In genomic region chr3:122382888-122383666, GRCh38 we compare ENCODE assay signal across 8 cellular contexts. TPM values are rescaled to one million over a fixed set of nuclear protein-coding genes. Genes with fewer than 3 reads are reported as not detected.
DNase-seq lines count a peak whose midpoint lies in the region; ATAC-seq, FAIRE-seq and TF ChIP-seq lines count a peak whose summit lies in the region.

Gene MIX23 (minus strand): TSS chr3:122383231. CDS start chr3:122383224, 7 bp downstream.

- H3K4me1 ChIP-seq in effector memory CD4-positive, alpha-beta T cell (ENCODE audit: control insufficient read depth, insufficient read depth, low read length, poor library complexity, severe bottlenecking) = peaks cover 11% of the 10 kb centered on the region

- peak within 1 kb of the TSS; percentile 77 for H3K27ac ChIP-seq in effector memory CD4-positive, alpha-beta T cell (ENCODE audit: insufficient read depth, low read length, poor library complexity, severe bottlenecking)

- DNase-seq in BJ (ENCODE audit: low read depth) = no peak
- DNase-seq in HTR-8/SVneo (ENCODE audit: insufficient read length, low spot score) = peak; percentile 84
- peak; percentile 80 for DNase-seq in NOMO-1 treated with DMSO at 0.1 percent for 48 hours (lab: John Stamatoyannopoulos, UW; ENCODE audit: unreplicated experiment)
- DNase-seq in effector memory CD4-positive, alpha-beta T cell = peak; percentile 68 to 79 (median 75)
- peak; percentile 80 to 84 for DNase-seq in lung microvascular endothelial cell (ENCODE audit: low read depth in 2 of 2)
- DNase-seq in stimulated activated CD4-positive, alpha-beta T cell treated with anti-CD3 and anti-CD28 coated beads, TNF-alpha, amount 100 ng/mL, for 48 hours (ENCODE audit: low read depth in 3 of 3) = peak; percentile 77 to 81 (median 78)

- H3K36me3 ChIP-seq in BJ (ENCODE audit: control insufficient read depth, insufficient read depth, low read length) = no peaks in the 10 kb centered on the region
- H3K36me3 ChIP-seq in effector memory CD4-positive, alpha-beta T cell (ENCODE audit: control insufficient read depth, insufficient read depth, low read length) = no peaks in the 10 kb centered on the region

- POLR2A ChIA-PET in BJ (lab: Charles Lee) = no interaction called here
- POLR2A ChIA-PET in activated CD8-positive, alpha-beta memory T cell treated with anti-CD3 and anti-CD28 coated beads for 36 hours (lab: Charles Lee) = interaction anchor here (0.6 to 1.4 kb wide), 5 partner anchors 15 to 836 kb away, joined by 4 to 8 read pairs (median 4); partner anchors contain the start of gene WDR5B

- FAIRE-seq in HTR-8/SVneo (lab: Jason Lieb, UNC) = peak; percentile 4

- H3K27me3 ChIP-seq in BJ (ENCODE audit: control insufficient read depth, insufficient read depth, low read length) = no peaks in the 10 kb centered on the region
- no peaks in the 10 kb centered on the region for H3K27me3 ChIP-seq in effector memory CD4-positive, alpha-beta T cell (replicated peaks; ENCODE audit: control insufficient read depth, insufficient read depth, low read length, poor library complexity, severe bottlenecking)

- peak within 1 kb of the TSS; percentile 68 for H3K4me3 ChIP-seq in BJ (ENCODE audit: low read depth, low read length)
- H3K4me3 ChIP-seq in effector memory CD4-positive, alpha-beta T cell (ENCODE audit: insufficient read depth, low read depth, low read length, poor library complexity, severe bottlenecking) = peak within 1 kb of the TSS; percentile 71

- H3K9me3 ChIP-seq in effector memory CD4-positive, alpha-beta T cell (ENCODE audit: control insufficient read depth, low read length) = no peaks in the 10 kb centered on the region

- CTCF ChIA-PET in BJ (lab: Yijun Ruan, JAX) = interaction anchor here (2.0 to 3.3 kb wide), 2 partner anchors 10 to 16 kb away, joined by 5 to 32 read pairs; no protein-coding TSS in a partner anchor
- CTCF ChIA-PET in activated CD8-positive, alpha-beta memory T cell treated with anti-CD3 and anti-CD28 coated beads for 36 hours (lab: Charles Lee) = interaction anchor here (0.8 to 1.7 kb wide), 6 partner anchors 10 to 836 kb away, joined by 3 to 8 read pairs (median 3); no protein-coding TSS in a partner anchor

- peak; percentile 35 for ATAC-seq in GM19397 (IDR thresholded peaks at IDR 0.05; ENCODE audit: unreplicated experiment)

- no peak for TF ChIP-seq CTCF in BJ (IDR thresholded peaks at IDR 0.05; ENCODE audit: insufficient read depth, low read depth, low read length)

RNA-seq across cellular contexts. Expression of gene MIX23, which starts in this region (rescaled TPM):
- 3.7 and 11.9 TPM in 2 replicates for polyA plus RNA-seq in BJ (2011; rRNA removed)
- polyA minus RNA-seq in BJ (2011; rRNA and poly(A)+ RNA removed) = 3.3 and 4.0 TPM in 2 replicates
- 100 to 1,000 TPM; 183 to 197 TPM for total RNA-seq in activated CD8-positive, alpha-beta memory T cell treated with anti-CD3 and anti-CD28 coated beads for 36 hours
- total RNA-seq in lung microvascular endothelial cell = 22.2 and 25.6 TPM in 2 replicates
